ENCODE assay signal across 8 cellular contexts in the genomic region with DNA sequence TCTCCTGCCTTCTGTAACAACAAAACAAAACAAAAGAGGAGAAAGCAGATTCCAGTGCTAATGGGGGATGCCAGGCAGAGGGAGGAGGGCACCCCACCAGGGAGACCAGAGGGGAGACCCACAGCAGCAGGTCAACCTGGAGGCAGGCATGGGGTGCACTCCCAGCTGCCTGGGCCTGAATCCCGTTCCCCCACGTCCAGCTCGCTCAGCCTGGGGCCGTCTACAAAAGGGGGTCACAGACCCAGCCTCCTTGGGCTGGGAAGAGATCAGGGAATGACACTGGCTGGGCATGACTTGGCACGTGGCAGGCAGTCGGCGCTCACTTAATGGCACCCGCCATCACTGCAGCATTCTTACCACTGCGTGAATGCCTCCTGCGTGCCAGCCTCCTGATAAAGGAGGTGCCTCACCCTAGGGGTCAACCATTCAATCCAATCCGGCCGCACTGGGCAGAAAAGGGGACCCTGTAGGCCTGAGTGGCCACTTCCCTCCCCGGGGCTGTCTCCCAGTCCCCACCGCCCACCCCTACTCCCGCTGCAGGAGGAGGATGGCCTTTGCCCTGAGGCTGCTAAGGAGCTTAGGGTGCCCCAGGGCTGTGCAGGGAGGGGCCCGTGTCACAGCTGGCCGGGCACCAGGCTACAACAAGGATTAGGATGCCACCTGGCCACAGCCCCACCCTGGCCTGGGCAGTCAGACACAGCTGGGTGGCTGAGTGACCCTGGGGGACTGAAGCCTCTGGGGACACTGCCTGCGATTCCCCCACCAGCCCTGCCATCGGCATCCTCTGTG.
A peak's percentile ranks its signal among the peaks of the same experiment; 100 is the strongest.
DNase-seq lines count a peak whose midpoint lies in the region; ATAC-seq and TF ChIP-seq lines count a peak whose summit lies in the region.
"Had no signal": no experiment of that assay in that cellular context is flagged by ENCODE, and none has a peak within 500 bp of the region (broad histone marks: within the 10 kb centered on the region; RNA-seq: fewer than 3 reads in every experiment).

No MANE protein-coding gene starts in this region.

- H3K27me3 Mint-ChIP-seq in T-helper 2 cell treated with Interferon-gamma antibody and Interleukin-4, amounts not matched to agents 5 μg/mL and 100 μg/mL, for 36 hours (ENCODE audit: low read depth): no peaks in the 10 kb centered on the region

- no peaks in the 10 kb centered on the region for H3K9me3 Mint-ChIP-seq in stimulated activated effector memory CD8-positive, alpha-beta T cell treated with anti-CD3 and anti-CD28 coated beads, Interleukin-12 subunit alpha, Interleukin-12 subunit beta, amount 100 ng/mL, for 72 hours
- H3K9me3 Mint-ChIP-seq in T-helper 2 cell treated with Interferon-gamma antibody and Interleukin-4, amounts not matched to agents 5 μg/mL and 100 μg/mL, for 36 hours: no peaks in the 10 kb centered on the region

- peak overlapping the region; percentile 38 for H3K4me3 Mint-ChIP-seq in stimulated activated effector memory CD8-positive, alpha-beta T cell treated with anti-CD3 and anti-CD28 coated beads, Interleukin-12 subunit alpha, Interleukin-12 subunit beta, amount 100 ng/mL, for 72 hours
- H3K4me3 Mint-ChIP-seq in T-helper 2 cell treated with Interferon-gamma antibody and Interleukin-4, amounts not matched to agents 5 μg/mL and 100 μg/mL, for 36 hours: no peak overlapping the region

- H3K36me3 Mint-ChIP-seq in stimulated activated effector memory CD8-positive, alpha-beta T cell treated with anti-CD3 and anti-CD28 coated beads, Interleukin-12 subunit alpha, Interleukin-12 subunit beta, amount 100 ng/mL, for 72 hours: peaks cover 36% of the 10 kb centered on the region
- peaks cover 38% of the 10 kb centered on the region for H3K36me3 Mint-ChIP-seq in T-helper 2 cell treated with Interferon-gamma antibody and Interleukin-4, amounts not matched to agents 5 μg/mL and 100 μg/mL, for 36 hours (ENCODE audit: low read depth)

- peak overlapping the region; percentile 26 for H3K27ac Mint-ChIP-seq in stimulated activated effector memory CD8-positive, alpha-beta T cell treated with anti-CD3 and anti-CD28 coated beads, Interleukin-12 subunit alpha, Interleukin-12 subunit beta, amount 100 ng/mL, for 72 hours
- no peak overlapping the region for H3K27ac Mint-ChIP-seq in T-helper 2 cell treated with Interferon-gamma antibody and Interleukin-4, amounts not matched to agents 5 μg/mL and 100 μg/mL, for 36 hours

- DNase-seq in epithelial cell of proximal tubule (ENCODE audit: low read depth) (no peak), HK-2 (ENCODE audit: unreplicated experiment) (no peak)
- DNase-seq in stimulated activated effector memory CD8-positive, alpha-beta T cell treated with anti-CD3 and anti-CD28 coated beads, Interleukin-12 subunit alpha, Interleukin-12 subunit beta, amount 100 ng/mL, for 72 hours (ENCODE audit: low spot score in 2 of 2): no peak
- no peak for DNase-seq in T-helper 2 cell treated with Interferon-gamma antibody and Interleukin-4, amounts not matched to agents 5 μg/mL and 100 μg/mL, for 36 hours (ENCODE audit: low spot score)
- no peak for DNase-seq in stimulated activated CD4-positive, alpha-beta T cell treated with anti-CD3 and anti-CD28 coated beads, Interleukin-2, amount 100 ng/mL, for 24 hours

- H3K4me3 ChIP-seq in epithelial cell of proximal tubule (ENCODE audit: low read depth, low read length): peak overlapping the region; percentile 21
- H3K4me3 ChIP-seq: adrenal gland had no signal

- H3K4me1 Mint-ChIP-seq in stimulated activated effector memory CD8-positive, alpha-beta T cell treated with anti-CD3 and anti-CD28 coated beads, Interleukin-12 subunit alpha, Interleukin-12 subunit beta, amount 100 ng/mL, for 72 hours: peaks cover 52% of the 10 kb centered on the region
- H3K4me1 Mint-ChIP-seq in T-helper 2 cell treated with Interferon-gamma antibody and Interleukin-4, amounts not matched to agents 5 μg/mL and 100 μg/mL, for 36 hours (ENCODE audit: low read depth): peaks cover 17% of the 10 kb centered on the region

- ATAC-seq in GM19467 (IDR thresholded peaks at IDR 0.05; ENCODE audit: unreplicated experiment) (peak; percentile 19), HG03442 (IDR thresholded peaks at IDR 0.05; ENCODE audit: unreplicated experiment) (peak; percentile 32)
- peak; percentile 35 for ATAC-seq in stimulated activated effector memory CD8-positive, alpha-beta T cell treated with anti-CD3 and anti-CD28 coated beads, Interleukin-12 subunit alpha, Interleukin-12 subunit beta, amount 100 ng/mL, for 72 hours

- TF ChIP-seq CTCF in epithelial cell of proximal tubule (conservative IDR thresholded peaks at IDR 0.05; ENCODE audit: low read depth, low read length): no peak
